ENCODE assay signal across 28 cellular contexts in the genomic region with DNA sequence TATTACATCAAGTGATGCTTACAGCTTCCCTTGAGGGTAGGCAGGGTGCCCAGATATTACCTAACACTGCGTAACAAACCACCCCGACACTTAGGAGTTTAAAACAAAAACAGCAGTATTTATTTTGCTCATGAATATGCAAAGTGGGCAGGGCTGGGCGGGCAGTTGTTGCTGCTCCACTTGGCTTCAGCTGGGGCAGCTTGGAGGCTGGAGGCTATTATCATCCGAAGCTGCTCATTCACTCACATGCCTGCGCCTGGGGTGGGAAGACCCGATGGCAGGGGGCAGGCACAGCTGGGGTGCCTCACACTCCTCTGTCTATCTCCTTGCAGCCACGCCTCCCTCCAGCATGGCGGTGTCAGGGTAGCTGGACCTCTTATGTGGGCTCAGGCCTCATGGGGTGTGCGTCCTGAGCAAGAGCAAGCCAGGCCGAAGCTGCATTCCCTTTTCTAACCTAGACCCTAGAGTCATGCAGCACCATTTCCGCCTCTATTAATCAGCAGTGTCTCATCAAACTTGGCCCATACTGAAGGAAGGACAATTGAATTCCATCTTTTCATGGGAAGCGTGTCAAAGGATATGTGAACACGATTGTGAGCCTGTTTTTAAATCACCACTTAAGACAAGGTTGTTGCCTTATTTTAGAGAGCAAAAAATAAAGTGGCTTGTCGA. TPM values are rescaled to one million over a fixed set of nuclear protein-coding genes. Genes with fewer than 3 reads are reported as not detected.
DNase-seq lines count a peak whose midpoint lies in the region; ATAC-seq and TF ChIP-seq lines count a peak whose summit lies in the region.
"Had no signal": no experiment of that assay in that cellular context is flagged by ENCODE, and none has a peak within 500 bp of the region (broad histone marks: within the 10 kb centered on the region; RNA-seq: fewer than 3 reads in every experiment).

No MANE protein-coding gene starts in this region.

- no peak overlapping the region for H3K27ac ChIP-seq in GM23338 (ENCODE audit: low read depth)
- H3K27ac ChIP-seq in osteoblast (ENCODE audit: low read depth, low read length) = no peak overlapping the region
- H3K27ac ChIP-seq: ascending aorta, BLaER1, dorsolateral prefrontal cortex, gastroesophageal sphincter had no signal

- peak; percentile 58 for ATAC-seq in GM23338
- no peak for ATAC-seq in HG02981 (IDR thresholded peaks at IDR 0.05; ENCODE audit: unreplicated experiment)
- ATAC-seq in HG02588 (IDR thresholded peaks at IDR 0.05; ENCODE audit: unreplicated experiment) = no peak
- ATAC-seq: activated T-helper 17 cell treated with anti-CD3 and anti-CD28 coated beads, Interleukin-2, amount 50 U/mL, for 72 hours; gastroesophageal sphincter had no signal

- H3K27me3 Mint-ChIP-seq in GM23338 (ENCODE audit: insufficient read depth, low read depth, poor library complexity) (no peaks in the 10 kb centered on the region), chondrocyte (ENCODE audit: low read depth) (no peaks in the 10 kb centered on the region), osteocyte (ENCODE audit: unreplicated experiment) (no peaks in the 10 kb centered on the region)
- H3K27me3 Mint-ChIP-seq: activated naive CD8-positive, alpha-beta T cell treated with anti-CD3 and anti-CD28 coated beads for 36 hours; activated T-helper 17 cell treated with anti-CD3 and anti-CD28 coated beads, Interleukin-2, amount 50 U/mL, for 72 hours had no signal

- H2AFZ ChIP-seq in GM23338 (peak overlapping the region; percentile 88), osteoblast (ENCODE audit: low read length) (peak overlapping the region; percentile 12)

- DNase-seq in GM23338 (ENCODE audit: low spot score) (peak; percentile 21), chondrocyte (ENCODE audit: low spot score) (peak; percentile 77), fibroblast of pulmonary artery (ENCODE audit: low read depth) (peak; percentile 29), osteoblast (ENCODE audit: insufficient read length, low spot score, missing footprints) (no peak), activated gamma-delta T cell treated with Interleukin-2 at 50 U/mL for 16 hours (no peak), osteocyte (ENCODE audit: extremely low spot score, unreplicated experiment) (no peak)
- DNase-seq: activated B cell treated with CpG ODN at 0.5 μM for 24 hours; activated CD4-positive, alpha-beta T cell treated with anti-CD3 and anti-CD28 coated beads, Interleukin-2, amount 50 U/mL, for 4 hours; activated CD8-positive, alpha-beta memory T cell treated with anti-CD3 and anti-CD28 coated beads, Interleukin-2, amount 50 U/mL, for 4 hours; activated naive CD8-positive, alpha-beta T cell treated with anti-CD3 and anti-CD28 coated beads for 36 hours; central memory CD4-positive, alpha-beta T cell; DMS79 treated with DMSO at 0.1 percent for 48 hours; dorsolateral prefrontal cortex; hypothalamus; NCI-H2029 treated with DMSO at 0.1 percent for 48 hours; NCI-H226; NCI-H748 treated with DMSO at 0.1 percent for 48 hours; T-helper 9 cell; upper lobe of left lung had no signal

- 0 out of 2 replicates have a peak, but pooled peaks cover 4% of the 10 kb centered on the region for H3F3A ChIP-seq in GM23338 (replicated peaks; ENCODE audit: low read depth)

- H3K36me3 Mint-ChIP-seq in GM23338 (ENCODE audit: low read depth) (no peaks in the 10 kb centered on the region), chondrocyte (ENCODE audit: low read depth) (no peaks in the 10 kb centered on the region), osteocyte (ENCODE audit: unreplicated experiment) (no peaks in the 10 kb centered on the region)
- H3K36me3 Mint-ChIP-seq: activated naive CD8-positive, alpha-beta T cell treated with anti-CD3 and anti-CD28 coated beads for 36 hours had no signal

- H3K4me2 ChIP-seq in GM23338 (no peak overlapping the region), osteoblast (ENCODE audit: insufficient read depth, low read length) (no peak overlapping the region)
- H3K4me2 ChIP-seq: BLaER1 had no signal

- H3K4me3 ChIP-seq in GM23338 (no peak overlapping the region), fibroblast of pulmonary artery (replicated peaks; ENCODE audit: low read depth, low read length) (no peak overlapping the region), osteoblast (ENCODE audit: insufficient read depth, low read length) (no peak overlapping the region)
- H3K4me3 ChIP-seq: ascending aorta, BLaER1, dorsolateral prefrontal cortex, gastroesophageal sphincter, HAP-1, upper lobe of left lung had no signal

- H3K9me3 Mint-ChIP-seq in GM23338 (no peaks in the 10 kb centered on the region), chondrocyte (ENCODE audit: low read depth) (no peaks in the 10 kb centered on the region), osteocyte (ENCODE audit: unreplicated experiment) (no peaks in the 10 kb centered on the region)
- H3K9me3 Mint-ChIP-seq: activated B cell treated with CpG ODN at 0.5 μM for 24 hours; activated naive CD8-positive, alpha-beta T cell treated with anti-CD3 and anti-CD28 coated beads for 36 hours; activated T-helper 17 cell treated with anti-CD3 and anti-CD28 coated beads, Interleukin-2, amount 50 U/mL, for 72 hours; neural crest cell had no signal

- H3K4me1 ChIP-seq in GM23338 (ENCODE audit: insufficient read depth) (peaks cover 13% of the 10 kb centered on the region), osteoblast (ENCODE audit: insufficient read depth, low read length) (peaks cover 18% of the 10 kb centered on the region)
- H3K4me1 ChIP-seq: ascending aorta, gastroesophageal sphincter, HAP-1 had no signal

- H3K36me3 ChIP-seq in GM23338 (ENCODE audit: insufficient read depth) (no peaks in the 10 kb centered on the region), osteoblast (ENCODE audit: insufficient read depth, low read length) (no peaks in the 10 kb centered on the region)
- H3K36me3 ChIP-seq: ascending aorta, BLaER1, gastroesophageal sphincter, HAP-1, upper lobe of left lung had no signal

- H3K27ac Mint-ChIP-seq in GM23338 (no peak overlapping the region), chondrocyte (ENCODE audit: unreplicated experiment) (no peak overlapping the region), osteocyte (ENCODE audit: unreplicated experiment) (no peak overlapping the region)
- H3K27ac Mint-ChIP-seq: activated B cell treated with CpG ODN at 0.5 μM for 24 hours; activated naive CD8-positive, alpha-beta T cell treated with anti-CD3 and anti-CD28 coated beads for 36 hours; activated T-helper 17 cell treated with anti-CD3 and anti-CD28 coated beads, Interleukin-2, amount 50 U/mL, for 72 hours; progenitor cell of endocrine pancreas had no signal

- no peaks in the 10 kb centered on the region for H3K9me3 ChIP-seq in osteoblast (ENCODE audit: low read depth, low read length)
- H3K9me3 ChIP-seq: ascending aorta, BLaER1, gastroesophageal sphincter, HAP-1, upper lobe of left lung had no signal

- H3K79me2 ChIP-seq in GM23338 (replicated peaks; ENCODE audit: insufficient read depth) = no peaks in the 10 kb centered on the region
- H3K79me2 ChIP-seq in osteoblast (ENCODE audit: insufficient read depth, low read length) = no peaks in the 10 kb centered on the region

- H3K4me3 Mint-ChIP-seq in GM23338 (no peak overlapping the region), chondrocyte (ENCODE audit: unreplicated experiment) (no peak overlapping the region), osteocyte (ENCODE audit: unreplicated experiment) (no peak overlapping the region)
- H3K4me3 Mint-ChIP-seq: activated B cell treated with CpG ODN at 0.5 μM for 24 hours; activated naive CD8-positive, alpha-beta T cell treated with anti-CD3 and anti-CD28 coated beads for 36 hours; activated T-helper 17 cell treated with anti-CD3 and anti-CD28 coated beads, Interleukin-2, amount 50 U/mL, for 72 hours; neural crest cell had no signal

- 0 out of 2 replicates have a peak, but pooled peaks cover 4% of the 10 kb centered on the region for H3K9me2 ChIP-seq in GM23338 (ENCODE audit: insufficient read depth)

- peaks cover 27% of the 10 kb centered on the region for H3K4me1 Mint-ChIP-seq in GM23338
- H3K4me1 Mint-ChIP-seq in chondrocyte (ENCODE audit: low read depth) = no peaks in the 10 kb centered on the region
- H3K4me1 Mint-ChIP-seq in osteocyte (ENCODE audit: unreplicated experiment) = no peaks in the 10 kb centered on the region
- H3K4me1 Mint-ChIP-seq: activated B cell treated with CpG ODN at 0.5 μM for 24 hours; activated naive CD8-positive, alpha-beta T cell treated with anti-CD3 and anti-CD28 coated beads for 36 hours; activated T-helper 17 cell treated with anti-CD3 and anti-CD28 coated beads, Interleukin-2, amount 50 U/mL, for 72 hours had no signal

- TF ChIP-seq CTCF in GM23338 (conservative IDR thresholded peaks at IDR 0.05; ENCODE audit: low read depth in 2 of 2) (no peak), chondrocyte (IDR thresholded peaks at IDR 0.05) (no peak), fibroblast of pulmonary artery (IDR thresholded peaks at IDR 0.05; ENCODE audit: low read length, missing control alignments) (no peak), osteoblast (IDR thresholded peaks at IDR 0.05; ENCODE audit: extremely low read depth, low read depth, low read length) (no peak), osteocyte (IDR thresholded peaks at IDR 0.05) (no peak)

- H4K20me1 ChIP-seq in GM23338 (replicated peaks; ENCODE audit: insufficient read depth) (no peaks in the 10 kb centered on the region), osteoblast (ENCODE audit: insufficient read depth, low read length) (no peaks in the 10 kb centered on the region)
- H4K20me1 ChIP-seq: BLaER1 had no signal

- H3K27me3 ChIP-seq in GM23338 (ENCODE audit: insufficient read depth) (no peaks in the 10 kb centered on the region), osteoblast (ENCODE audit: insufficient read depth, low read length) (no peaks in the 10 kb centered on the region)
- H3K27me3 ChIP-seq: ascending aorta, BLaER1, upper lobe of left lung had no signal

TF ChIP-seq in GM23338, 12 proteins besides CTCF, POLR2A, EP300 and RAD21 (continues in another document):
- TF ChIP-seq NANOG (IDR thresholded peaks at IDR 0.05; ENCODE audit: borderline replicate concordance) = no peak
- TF ChIP-seq POLR2AphosphoS5 (IDR thresholded peaks at IDR 0.05; ENCODE audit: low read depth) = no peak

RNA-seq across cellular contexts. Expression of a gene that starts 55.0 kb away (rescaled TPM):
- total RNA-seq in GM23338 (2014; rRNA removed; shearing (Covaris generic)) = 40.6 and 43.0 TPM in 2 replicates
- polyA plus RNA-seq in GM23338 (2016; fragmentation: Nextera tagmentation; extraction: Ambion mirVana) = 16.1 and 16.6 TPM in 2 replicates
- 11.4 to 13.2 TPM (median 12.6 TPM) in 3 replicates for total RNA-seq in chondrocyte
- 7.6 and 11.8 TPM in 2 replicates for total RNA-seq in osteoblast
- 11.1 and 11.6 TPM in 2 replicates for total RNA-seq in osteocyte
- total RNA-seq: activated B cell treated with CpG ODN at 0.5 μM for 24 hours had no signal

Comparison
In these comparisons a context has a peak if more than half of its experiments do, and no peak if none do; other contexts are left out.
1. DNase-seq: peak in GM23338 (single experiment), chondrocyte (single experiment) and fibroblast of pulmonary artery (single experiment); none in osteoblast (single experiment), activated gamma-delta T cell treated with Interleukin-2 at 50 U/mL for 16 hours (single experiment) and osteocyte (single experiment).